ENCODE assay signal across 17 cellular contexts in genomic region chr10:124953421-124953820, GRCh38.
"Had no signal": no experiment of that assay in that cellular context is flagged by ENCODE, and none has a peak within 500 bp of the region (broad histone marks: within the 10 kb centered on the region; RNA-seq: fewer than 3 reads in every experiment).

No MANE protein-coding gene starts in this region.

- H3K27ac ChIP-seq: coronary artery, left ventricle myocardium inferior, parathyroid adenoma, SK-N-MC, spleen had no signal

- H3K9ac ChIP-seq: parathyroid adenoma had no signal

- H3K36me3 ChIP-seq: gastrocnemius medialis had no signal

- H3K27me3 ChIP-seq: gastrocnemius medialis, spleen had no signal

- H3K4me3 Mint-ChIP-seq: activated B cell treated with CpG ODN at 0.5 μM for 24 hours; activated CD8-positive, alpha-beta T cell treated with anti-CD3 and anti-CD28 coated beads for 36 hours; activated naive CD8-positive, alpha-beta T cell treated with anti-CD3 and anti-CD28 coated beads for 36 hours; activated T-cell treated with anti-CD3 and anti-CD28 coated beads, Interleukin-2, amount 50 U/mL, for 24 hours; stimulated activated memory B cell treated with anti-CD40 and anti-IgM and Interleukin-4, amounts not matched to agents 10 μg/mL and 1 μg/mL and 100 μg/mL, for 72 hours had no signal

- H2AFZ ChIP-seq: parathyroid adenoma had no signal

- DNase-seq: activated B cell treated with CpG ODN at 0.5 μM for 24 hours; activated CD4-positive, alpha-beta T cell treated with anti-CD3 and anti-CD28 coated beads for 48 hours; activated CD8-positive, alpha-beta T cell treated with anti-CD3 and anti-CD28 coated beads for 36 hours; activated naive CD8-positive, alpha-beta T cell treated with anti-CD3 and anti-CD28 coated beads for 36 hours; activated T-cell treated with anti-CD3 and anti-CD28 coated beads, Interleukin-2, amount 50 U/mL, for 24 hours; gastrocnemius medialis; head of caudate nucleus; kidney; left ventricle myocardium inferior; spleen; stimulated activated CD4-positive, alpha-beta T cell treated with anti-CD3 and anti-CD28 coated beads, Interleukin-4, amount 100 ng/mL, for 4 hours had no signal

- ATAC-seq: activated CD8-positive, alpha-beta T cell treated with anti-CD3 and anti-CD28 coated beads for 36 hours; gastrocnemius medialis; stimulated activated memory B cell treated with anti-CD40 and anti-IgM and Interleukin-4, amounts not matched to agents 10 μg/mL and 1 μg/mL and 100 μg/mL, for 72 hours had no signal

- H3K27me3 Mint-ChIP-seq: activated B cell treated with CpG ODN at 0.5 μM for 24 hours; activated CD8-positive, alpha-beta T cell treated with anti-CD3 and anti-CD28 coated beads for 36 hours; activated naive CD8-positive, alpha-beta T cell treated with anti-CD3 and anti-CD28 coated beads for 36 hours; activated T-cell treated with anti-CD3 and anti-CD28 coated beads, Interleukin-2, amount 50 U/mL, for 24 hours; stimulated activated memory B cell treated with anti-CD40 and anti-IgM and Interleukin-4, amounts not matched to agents 10 μg/mL and 1 μg/mL and 100 μg/mL, for 72 hours had no signal

- H3K4me3 ChIP-seq: coronary artery, gastrocnemius medialis, left ventricle myocardium inferior, SK-N-MC, spleen had no signal

- FAIRE-seq: endometrium, kidney, TTC549 had no signal

- H3K9me3 Mint-ChIP-seq: activated B cell treated with CpG ODN at 0.5 μM for 24 hours; activated CD8-positive, alpha-beta T cell treated with anti-CD3 and anti-CD28 coated beads for 36 hours; activated naive CD8-positive, alpha-beta T cell treated with anti-CD3 and anti-CD28 coated beads for 36 hours; activated T-cell treated with anti-CD3 and anti-CD28 coated beads, Interleukin-2, amount 50 U/mL, for 24 hours; stimulated activated memory B cell treated with anti-CD40 and anti-IgM and Interleukin-4, amounts not matched to agents 10 μg/mL and 1 μg/mL and 100 μg/mL, for 72 hours had no signal

- H3K4me1 ChIP-seq: parathyroid adenoma had no signal

- H3K9me3 ChIP-seq: gastrocnemius medialis, left ventricle myocardium inferior, spleen had no signal

- H3K27ac Mint-ChIP-seq: activated B cell treated with CpG ODN at 0.5 μM for 24 hours; activated CD8-positive, alpha-beta T cell treated with anti-CD3 and anti-CD28 coated beads for 36 hours; activated naive CD8-positive, alpha-beta T cell treated with anti-CD3 and anti-CD28 coated beads for 36 hours; activated T-cell treated with anti-CD3 and anti-CD28 coated beads, Interleukin-2, amount 50 U/mL, for 24 hours; stimulated activated memory B cell treated with anti-CD40 and anti-IgM and Interleukin-4, amounts not matched to agents 10 μg/mL and 1 μg/mL and 100 μg/mL, for 72 hours had no signal
